Comparison of ENCODE assay signal across 9 cellular contexts in genomic region chr15:73753250-73754130, GRCh38. TPM values are rescaled to one million over a fixed set of nuclear protein-coding genes. Genes with fewer than 3 reads are reported as not detected.
DNase-seq lines count a peak whose midpoint lies in the region; FAIRE-seq and TF ChIP-seq lines count a peak whose summit lies in the region.
"Had no signal": no experiment of that assay in that cellular context is flagged by ENCODE, and none has a peak within 500 bp of the region (broad histone marks: within the 10 kb centered on the region; RNA-seq: fewer than 3 reads in every experiment).

A gene with protein sequence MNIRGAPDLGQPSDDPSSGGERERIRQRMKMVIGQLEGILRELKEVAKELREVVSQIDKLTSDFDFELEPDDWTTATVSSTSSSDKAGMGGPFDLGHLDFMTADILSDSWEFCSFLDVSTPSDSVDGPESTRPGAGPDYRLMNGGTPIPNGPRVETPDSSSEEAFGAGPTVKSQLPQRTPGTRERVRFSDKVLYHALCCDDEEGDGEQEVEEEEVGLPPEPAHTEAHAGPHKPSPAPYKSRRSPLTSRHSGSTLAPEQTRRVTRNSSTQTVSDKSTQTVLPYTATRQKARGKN (minus strand): TSS chr15:73753351. CDS start chr15:73751130, 2,221 bp downstream.

- H3K4me1 ChIP-seq in esophagus squamous epithelium (peaks cover 5 to 40% (median 8%) of the 10 kb centered on the region in 3 donors), vagina (peaks cover 32% of the 10 kb centered on the region)

- TF ChIP-seq CTCF in esophagus squamous epithelium (IDR thresholded peaks at IDR 0.05): no peak
- TF ChIP-seq CTCF in vagina (IDR thresholded peaks at IDR 0.05): no peak

- 32 to 35% methylated on average over 10 to 19 of the region's 44 CpGs for WGBS in esophagus squamous epithelium, 2 donors

- TF ChIP-seq POLR2A in esophagus squamous epithelium (IDR thresholded peaks at IDR 0.05) (no peak), vagina (IDR thresholded peaks at IDR 0.05) (no peak)

- H3K4me3 Mint-ChIP-seq in T-helper 2 cell treated with Interferon-gamma antibody and Interleukin-4, amounts not matched to agents 5 μg/mL and 100 μg/mL, for 36 hours: no peak within 1 kb of the TSS

- no peaks in the 10 kb centered on the region for H3K4me1 Mint-ChIP-seq in T-helper 2 cell treated with Interferon-gamma antibody and Interleukin-4, amounts not matched to agents 5 μg/mL and 100 μg/mL, for 36 hours (ENCODE audit: low read depth)

- peaks cover 45% of the 10 kb centered on the region for H3K27me3 Mint-ChIP-seq in T-helper 2 cell treated with Interferon-gamma antibody and Interleukin-4, amounts not matched to agents 5 μg/mL and 100 μg/mL, for 36 hours (ENCODE audit: low read depth)

- no peak for FAIRE-seq in RCC 7860 (lab: Jason Lieb, UNC)

- H3K4me3 ChIP-seq in esophagus squamous epithelium (peak within 1 kb of the TSS; percentile 53 to 78 (median 66)), vagina (peak within 1 kb of the TSS; percentile 71 to 72)

- peaks cover 0 to 52% (median 8%) of the 10 kb centered on the region in 4 donors for H3K27me3 ChIP-seq in esophagus squamous epithelium
- H3K27me3 ChIP-seq in vagina: no peaks in the 10 kb centered on the region

- H3K9me3 ChIP-seq in esophagus squamous epithelium (no peaks in the 10 kb centered on the region), vagina (no peaks in the 10 kb centered on the region)

- no peak for DNase-seq in T-helper 2 cell treated with Interferon-gamma antibody and Interleukin-4, amounts not matched to agents 5 μg/mL and 100 μg/mL, for 36 hours (ENCODE audit: low spot score)
- DNase-seq in T-helper 2 cell: no peak
- DNase-seq in esophagus squamous epithelium (lab: John Stamatoyannopoulos, UW): no peak
- DNase-seq in midbrain (lab: John Stamatoyannopoulos, UW): peak; percentile 40
- DNase-seq in vagina (ENCODE audit: extremely low spot score in 2 of 2): no peak
- DNase-seq in RCC 7860 (ENCODE audit: low spot score): no peak
- no peak for DNase-seq in NCI-H1694 (lab: John Stamatoyannopoulos, UW)
- DNase-seq in T1000 (lab: John Stamatoyannopoulos, UW): no peak
- DNase-seq: activated effector memory CD4-positive, alpha-beta T cell treated with Interleukin-2 at 50 U/mL for 16 hours had no signal

- H3K36me3 Mint-ChIP-seq in T-helper 2 cell treated with Interferon-gamma antibody and Interleukin-4, amounts not matched to agents 5 μg/mL and 100 μg/mL, for 36 hours (ENCODE audit: low read depth): no peaks in the 10 kb centered on the region

- H3K27ac ChIP-seq in esophagus squamous epithelium (peak within 1 kb of the TSS; percentile 45 to 83 (median 70)), vagina (peak within 1 kb of the TSS; percentile 85)

- intact Hi-C loops in esophagus squamous epithelium (cut with DNase I): no loop called here
- intact Hi-C loops in vagina (cut with DNase I): no loop called here

- H3K27ac Mint-ChIP-seq in T-helper 2 cell treated with Interferon-gamma antibody and Interleukin-4, amounts not matched to agents 5 μg/mL and 100 μg/mL, for 36 hours: peak within 1 kb of the TSS; percentile 14

- no peaks in the 10 kb centered on the region for H3K9me3 Mint-ChIP-seq in T-helper 2 cell treated with Interferon-gamma antibody and Interleukin-4, amounts not matched to agents 5 μg/mL and 100 μg/mL, for 36 hours

- H3K36me3 ChIP-seq in esophagus squamous epithelium: no peaks in the 10 kb centered on the region
- H3K36me3 ChIP-seq in vagina: no peaks in the 10 kb centered on the region

RNA-seq across cellular contexts. Expression of the gene that starts here (rescaled TPM):
- total RNA-seq in esophagus squamous epithelium (10 to 100 TPM in 2 of 4 donors, 1 to 10 TPM in 1, under 1 TPM in 1; 0.38 to 20.9 (median 9.3) TPM), vagina (5.6 TPM)
